8 cellular contexts compared by ENCODE assay signal in the genomic region with DNA sequence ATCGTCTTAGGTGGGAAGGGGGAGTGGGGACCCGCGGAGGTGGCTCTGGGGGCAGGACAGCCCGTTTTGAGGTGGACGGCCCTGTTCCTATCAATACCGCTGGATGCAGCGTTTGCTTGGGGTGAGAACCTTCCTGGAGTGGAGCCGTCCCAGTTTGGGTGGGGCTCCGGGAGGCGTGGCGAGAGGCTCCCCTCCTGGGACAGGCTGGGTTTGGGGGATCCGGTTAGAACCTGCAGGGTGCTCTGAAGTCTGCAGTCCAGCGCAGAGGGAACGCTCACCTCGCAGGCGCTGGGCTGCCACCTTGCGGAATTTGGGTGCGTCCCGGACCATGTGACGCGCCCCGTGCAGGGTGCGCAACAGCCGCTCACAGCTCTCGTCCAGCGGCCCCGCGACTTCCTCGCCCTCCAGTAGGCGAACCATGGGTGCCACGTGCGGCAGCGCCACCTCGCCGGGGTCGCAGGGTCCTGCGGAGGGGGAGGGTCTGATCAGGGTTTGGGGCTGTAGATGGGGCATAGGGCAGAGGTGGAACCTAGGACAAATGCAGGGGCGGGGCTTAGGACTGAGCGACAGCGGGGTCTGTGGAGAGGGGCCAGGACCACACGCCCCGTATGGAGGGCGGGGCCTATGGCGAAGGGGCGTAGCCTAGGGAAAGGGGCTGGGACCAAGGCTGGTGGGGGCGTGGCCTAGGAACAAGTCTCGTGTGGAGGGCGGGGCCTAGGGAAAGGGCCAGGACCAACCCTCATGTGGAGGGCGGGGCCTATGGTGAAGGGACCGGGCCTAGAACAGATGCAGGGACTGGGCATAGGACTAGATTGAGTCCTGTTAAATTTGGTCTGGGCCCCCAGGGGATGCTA.
DNase-seq lines count a peak whose midpoint lies in the region; ATAC-seq lines count a peak whose summit lies in the region.

No MANE protein-coding gene starts in this region.

- peak overlapping the region; percentile 73 to 74 for H3K9ac ChIP-seq in duodenal mucosa (ENCODE audit: low read depth in 1 of 2, low read length in 2 of 2)

- peaks cover 6 to 7% of the 10 kb centered on the region in 2 donors for H3K4me1 ChIP-seq in duodenal mucosa (ENCODE audit: control insufficient read depth in 1 of 2, insufficient read depth in 2 of 2, low read length in 2 of 2)

- peak overlapping the region; percentile 94 for H3K27ac Mint-ChIP-seq in memory B cell

- H3K9me3 Mint-ChIP-seq in memory B cell = no peaks in the 10 kb centered on the region

- no peaks in the 10 kb centered on the region for H3K27me3 Mint-ChIP-seq in memory B cell

- H3K27ac ChIP-seq in duodenal mucosa (ENCODE audit: low read depth, low read length) = peak overlapping the region; percentile 94

- H3K36me3 ChIP-seq in duodenal mucosa (ENCODE audit: control insufficient read depth in 1 of 2, insufficient read depth in 2 of 2, low read length in 2 of 2) = peaks cover 0 to 35% of the 10 kb centered on the region in 2 donors

- peak overlapping the region; percentile 58 to 68 for H3K4me3 ChIP-seq in duodenal mucosa (ENCODE audit: low read depth in 1 of 2, low read length in 2 of 2)

- peaks cover 24% of the 10 kb centered on the region for H3K4me1 Mint-ChIP-seq in memory B cell

- peak; percentile 65 for ATAC-seq in GM21515 (IDR thresholded peaks at IDR 0.05; ENCODE audit: unreplicated experiment)
- peak; percentile 87 for ATAC-seq in memory B cell (ENCODE audit: low read depth)

- no peaks in the 10 kb centered on the region for H3K27me3 ChIP-seq in duodenal mucosa (ENCODE audit: control insufficient read depth in 1 of 2, insufficient read depth in 2 of 2, low read length in 2 of 2)

- peaks cover 14% of the 10 kb centered on the region for H3K36me3 Mint-ChIP-seq in memory B cell

- peak; percentile 80 for DNase-seq in DMS114 treated with DMSO at 0.1 percent for 48 hours (lab: John Stamatoyannopoulos, UW; ENCODE audit: unreplicated experiment)
- DNase-seq in HuH-7 (ENCODE audit: low spot score) = peak; percentile 94
- DNase-seq in activated CD4-positive, CD25-positive, alpha-beta regulatory T cell treated with anti-CD3 and anti-CD28 coated beads, Interleukin-2, amount 50 U/mL, for 72 hours = peak; percentile 80
- DNase-seq in memory B cell (ENCODE audit: low spot score in 2 of 2) = peak; percentile 81 to 85
- DNase-seq in stimulated activated CD8-positive, alpha-beta memory T cell treated with anti-CD3 and anti-CD28 coated beads, Interleukin-2, amount 100 ng/mL, for 48 hours (ENCODE audit: low read depth in 2 of 2) = peak; percentile 76 to 84
- no peak for DNase-seq in NCI-H748 treated with DMSO at 0.1 percent for 48 hours (lab: John Stamatoyannopoulos, UW)

- H3K4me3 Mint-ChIP-seq in memory B cell = peak overlapping the region; percentile 92

- no peaks in the 10 kb centered on the region for H3K9me3 ChIP-seq in duodenal mucosa (ENCODE audit: control insufficient read depth in 1 of 2, low read length in 2 of 2)
